ENCODE assay signal across 8 cellular contexts in the genomic region with DNA sequence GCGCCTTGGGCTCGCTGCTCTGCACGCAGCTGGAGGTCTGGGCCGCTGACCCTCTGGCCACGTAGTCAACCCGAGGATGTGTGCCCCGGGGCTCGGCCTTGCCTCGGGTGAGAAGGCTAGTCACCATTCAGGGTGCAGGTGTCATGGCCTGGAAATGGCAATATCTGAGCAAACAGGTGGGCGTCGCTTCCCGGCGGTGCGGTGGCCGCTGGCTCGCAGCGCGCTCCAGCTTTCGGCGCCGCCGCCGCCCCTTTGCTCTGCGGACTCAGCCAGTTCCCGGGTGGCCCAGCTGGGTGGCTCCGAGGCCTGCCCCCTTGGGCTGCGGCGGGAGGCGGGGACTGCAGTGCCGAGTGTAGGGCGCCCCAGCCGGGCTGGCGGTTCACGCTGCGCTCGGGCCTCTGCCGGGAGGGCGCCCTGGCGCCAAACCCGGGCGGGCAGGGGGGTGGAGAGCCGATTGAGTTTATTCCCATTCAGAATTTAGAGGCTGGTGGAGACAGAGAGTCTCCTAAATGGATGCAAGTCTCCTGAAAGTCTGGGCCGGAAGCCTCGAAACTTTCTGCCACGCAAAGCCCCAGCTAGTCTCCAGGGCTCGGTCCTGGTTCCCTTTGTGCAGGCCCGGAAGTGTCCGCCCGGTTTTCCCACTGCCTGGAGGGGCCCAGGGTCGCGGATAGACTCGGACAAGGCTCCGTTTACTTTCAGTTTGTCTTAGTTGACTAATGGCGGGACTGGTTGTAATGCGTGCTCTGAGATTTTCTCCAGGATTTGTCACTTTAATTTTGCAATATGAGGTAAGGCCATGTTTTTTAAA. TPM values are rescaled to one million over a fixed set of nuclear protein-coding genes. Genes with fewer than 3 reads are reported as not detected.
DNase-seq lines count a peak whose midpoint lies in the region; ATAC-seq and TF ChIP-seq lines count a peak whose summit lies in the region.

No MANE protein-coding gene starts in this region.

- no peak for TF ChIP-seq POLR2A in body of pancreas (IDR thresholded peaks at IDR 0.05)

- ATAC-seq in GM19463 (IDR thresholded peaks at IDR 0.05; ENCODE audit: unreplicated experiment) (peak; percentile 57), body of pancreas (peak; percentile 71), left colon (peak; percentile 66)

- H3K4me1 ChIP-seq in body of pancreas (peaks cover 12% of the 10 kb centered on the region), thymus (ENCODE audit: control insufficient read depth, insufficient read depth, low read length) (no peaks in the 10 kb centered on the region)

- no peak overlapping the region for H3K27ac ChIP-seq in body of pancreas
- H3K27ac ChIP-seq in thymus (ENCODE audit: low read depth) = no peak overlapping the region

- WGBS in body of pancreas, 2 donors = 3 to 7% methylated on average over 13 to 55 of the region's 55 CpGs
- 2% methylated on average over 55 of the region's 55 CpGs for WGBS in thymus

- peaks cover 0 to 43% of the 10 kb centered on the region in 2 donors for H3K27me3 ChIP-seq in body of pancreas
- H3K27me3 ChIP-seq in thymus (ENCODE audit: control insufficient read depth, insufficient read depth) = peaks cover 60% of the 10 kb centered on the region

- no peak for TF ChIP-seq CTCF in body of pancreas (IDR thresholded peaks at IDR 0.05)

- intact Hi-C loops in body of pancreas (cut with DNase I) = no loop called here
- intact Hi-C loops in left colon (cut with DNase I, micrococcal nuclease) = no loop called here

- DNase-seq in DMS114 treated with DMSO at 0.1 percent for 48 hours (lab: John Stamatoyannopoulos, UW; ENCODE audit: unreplicated experiment) (peak; percentile 64), HK-2 (ENCODE audit: unreplicated experiment) (peak; percentile 83), body of pancreas (peak in 2 of 4 donors; percentile 36 to 57), left colon (peak in 1 of 2 donors; percentile 39), NCI-H2107 (lab: John Stamatoyannopoulos, UW) (no peak)
- DNase-seq in stimulated activated CD4-positive, alpha-beta T cell treated with anti-CD3 and anti-CD28 coated beads, Interleukin-1b, Interleukin-23, amount 100 ng/mL, for 48 hours = no peak

- H3K4me3 ChIP-seq in body of pancreas = peak overlapping the region in 1 of 2 donors; percentile 17
- peak overlapping the region; percentile 30 for H3K4me3 ChIP-seq in thymus (ENCODE audit: low read length)

- H3K9me3 ChIP-seq in body of pancreas (no peaks in the 10 kb centered on the region), thymus (ENCODE audit: control insufficient read depth) (peaks cover 1% of the 10 kb centered on the region)

- no peaks in the 10 kb centered on the region for H3K36me3 ChIP-seq in body of pancreas (replicated peaks in 1 of 2; ENCODE audit: insufficient read depth in 1 of 2, low read depth in 2 of 2)
- H3K36me3 ChIP-seq in thymus (ENCODE audit: control insufficient read depth, insufficient read depth) = no peaks in the 10 kb centered on the region

RNA-seq across cellular contexts. Expression of gene TFAP2A, which starts 11.3 kb away (rescaled TPM):
- total RNA-seq in body of pancreas (not detected), left colon (under 1 TPM; 0.20 to 0.55 TPM)
- 2.9 TPM for polyA plus RNA-seq in thymus

Comparison
In these comparisons a context has a peak if more than half of its experiments do, and no peak if none do; other contexts are left out.
1. DNase-seq: peak in DMS114 treated with DMSO at 0.1 percent for 48 hours (single experiment) and HK-2 (single experiment); none in NCI-H2107 (single experiment) and stimulated activated CD4-positive, alpha-beta T cell treated with anti-CD3 and anti-CD28 coated beads, Interleukin-1b, Interleukin-23, amount 100 ng/mL, for 48 hours (single experiment).
2. Peak in every context shown above with its lines, with median percentiles within 50 percentile points of each other: ATAC-seq.